2 cellular contexts compared by ENCODE assay signal in the genomic region with DNA sequence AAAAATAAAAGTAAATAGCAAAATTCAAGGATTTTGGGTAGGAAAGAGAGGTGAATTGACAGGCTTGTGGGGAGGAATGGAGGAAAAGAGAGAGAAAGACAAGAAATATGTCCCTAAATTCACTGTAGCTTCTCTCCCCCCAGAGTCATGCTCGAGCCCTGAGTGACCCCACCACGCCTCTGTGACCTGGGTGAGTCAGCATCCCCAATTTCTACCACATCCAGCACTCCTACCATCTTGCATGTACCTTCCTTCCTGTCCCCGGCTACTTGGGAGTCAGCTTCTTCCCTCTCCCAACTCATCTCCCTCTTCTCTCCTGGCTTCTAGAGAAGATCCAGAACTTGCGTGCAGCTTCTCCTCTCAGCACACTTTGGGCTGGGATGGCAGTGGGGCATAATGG.
TF ChIP-seq lines count a peak whose summit lies in the region.

No MANE protein-coding gene starts in this region.

TF ChIP-seq in SK-N-SH, 30 proteins besides CTCF, POLR2A, EP300 and RAD21:
- TF ChIP-seq, protein P1, sequence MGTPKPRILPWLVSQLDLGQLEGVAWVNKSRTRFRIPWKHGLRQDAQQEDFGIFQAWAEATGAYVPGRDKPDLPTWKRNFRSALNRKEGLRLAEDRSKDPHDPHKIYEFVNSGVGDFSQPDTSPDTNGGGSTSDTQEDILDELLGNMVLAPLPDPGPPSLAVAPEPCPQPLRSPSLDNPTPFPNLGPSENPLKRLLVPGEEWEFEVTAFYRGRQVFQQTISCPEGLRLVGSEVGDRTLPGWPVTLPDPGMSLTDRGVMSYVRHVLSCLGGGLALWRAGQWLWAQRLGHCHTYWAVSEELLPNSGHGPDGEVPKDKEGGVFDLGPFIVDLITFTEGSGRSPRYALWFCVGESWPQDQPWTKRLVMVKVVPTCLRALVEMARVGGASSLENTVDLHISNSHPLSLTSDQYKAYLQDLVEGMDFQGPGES (IDR thresholded peaks at IDR 0.05; ENCODE audit: low read depth, low read length) = no peak
- TF ChIP-seq GATA2 (CRISPR knock-in tag; IDR thresholded peaks at IDR 0.05) = no peak
- no peak for TF ChIP-seq MXI1 (IDR thresholded peaks at IDR 0.05; ENCODE audit: low read depth, low read length)
- TF ChIP-seq MEF2A (IDR thresholded peaks at IDR 0.05; ENCODE audit: borderline replicate concordance, low read depth) = no peak
- no peak for TF ChIP-seq FOXM1 (IDR thresholded peaks at IDR 0.05; ENCODE audit: low read depth)
- no peak for TF ChIP-seq SMC3 (IDR thresholded peaks at IDR 0.05; ENCODE audit: low read depth, low read length)
- TF ChIP-seq POLR2AphosphoS5 (IDR thresholded peaks at IDR 0.05; ENCODE audit: low read depth, low read length) = no peak
- TF ChIP-seq, protein P2, sequence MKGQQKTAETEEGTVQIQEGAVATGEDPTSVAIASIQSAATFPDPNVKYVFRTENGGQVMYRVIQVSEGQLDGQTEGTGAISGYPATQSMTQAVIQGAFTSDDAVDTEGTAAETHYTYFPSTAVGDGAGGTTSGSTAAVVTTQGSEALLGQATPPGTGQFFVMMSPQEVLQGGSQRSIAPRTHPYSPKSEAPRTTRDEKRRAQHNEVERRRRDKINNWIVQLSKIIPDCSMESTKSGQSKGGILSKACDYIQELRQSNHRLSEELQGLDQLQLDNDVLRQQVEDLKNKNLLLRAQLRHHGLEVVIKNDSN (IDR thresholded peaks at IDR 0.05; ENCODE audit: borderline replicate concordance, low read depth) = no peak
TF ChIP-seq in SK-N-SH: peak in this region for 0.

TF ChIP-seq in SK-N-SH treated with all-trans-retinoic acid at 6 μM for 48 hours, 23 proteins besides CTCF, POLR2A, EP300 and RAD21:
- TF ChIP-seq GLIS3 (CRISPR knock-in tag; IDR thresholded peaks at IDR 0.05) = no peak
- TF ChIP-seq, protein P3, sequence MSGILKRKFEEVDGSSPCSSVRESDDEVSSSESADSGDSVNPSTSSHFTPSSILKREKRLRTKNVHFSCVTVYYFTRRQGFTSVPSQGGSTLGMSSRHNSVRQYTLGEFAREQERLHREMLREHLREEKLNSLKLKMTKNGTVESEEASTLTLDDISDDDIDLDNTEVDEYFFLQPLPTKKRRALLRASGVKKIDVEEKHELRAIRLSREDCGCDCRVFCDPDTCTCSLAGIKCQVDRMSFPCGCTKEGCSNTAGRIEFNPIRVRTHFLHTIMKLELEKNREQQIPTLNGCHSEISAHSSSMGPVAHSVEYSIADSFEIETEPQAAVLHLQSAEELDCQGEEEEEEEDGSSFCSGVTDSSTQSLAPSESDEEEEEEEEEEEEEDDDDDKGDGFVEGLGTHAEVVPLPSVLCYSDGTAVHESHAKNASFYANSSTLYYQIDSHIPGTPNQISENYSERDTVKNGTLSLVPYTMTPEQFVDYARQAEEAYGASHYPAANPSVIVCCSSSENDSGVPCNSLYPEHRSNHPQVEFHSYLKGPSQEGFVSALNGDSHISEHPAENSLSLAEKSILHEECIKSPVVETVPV (CRISPR knock-in tag; IDR thresholded peaks at IDR 0.05) = no peak
- no peak for TF ChIP-seq TOX (CRISPR knock-in tag; IDR thresholded peaks at IDR 0.05; ENCODE audit: borderline replicate concordance)
- TF ChIP-seq, protein P4, sequence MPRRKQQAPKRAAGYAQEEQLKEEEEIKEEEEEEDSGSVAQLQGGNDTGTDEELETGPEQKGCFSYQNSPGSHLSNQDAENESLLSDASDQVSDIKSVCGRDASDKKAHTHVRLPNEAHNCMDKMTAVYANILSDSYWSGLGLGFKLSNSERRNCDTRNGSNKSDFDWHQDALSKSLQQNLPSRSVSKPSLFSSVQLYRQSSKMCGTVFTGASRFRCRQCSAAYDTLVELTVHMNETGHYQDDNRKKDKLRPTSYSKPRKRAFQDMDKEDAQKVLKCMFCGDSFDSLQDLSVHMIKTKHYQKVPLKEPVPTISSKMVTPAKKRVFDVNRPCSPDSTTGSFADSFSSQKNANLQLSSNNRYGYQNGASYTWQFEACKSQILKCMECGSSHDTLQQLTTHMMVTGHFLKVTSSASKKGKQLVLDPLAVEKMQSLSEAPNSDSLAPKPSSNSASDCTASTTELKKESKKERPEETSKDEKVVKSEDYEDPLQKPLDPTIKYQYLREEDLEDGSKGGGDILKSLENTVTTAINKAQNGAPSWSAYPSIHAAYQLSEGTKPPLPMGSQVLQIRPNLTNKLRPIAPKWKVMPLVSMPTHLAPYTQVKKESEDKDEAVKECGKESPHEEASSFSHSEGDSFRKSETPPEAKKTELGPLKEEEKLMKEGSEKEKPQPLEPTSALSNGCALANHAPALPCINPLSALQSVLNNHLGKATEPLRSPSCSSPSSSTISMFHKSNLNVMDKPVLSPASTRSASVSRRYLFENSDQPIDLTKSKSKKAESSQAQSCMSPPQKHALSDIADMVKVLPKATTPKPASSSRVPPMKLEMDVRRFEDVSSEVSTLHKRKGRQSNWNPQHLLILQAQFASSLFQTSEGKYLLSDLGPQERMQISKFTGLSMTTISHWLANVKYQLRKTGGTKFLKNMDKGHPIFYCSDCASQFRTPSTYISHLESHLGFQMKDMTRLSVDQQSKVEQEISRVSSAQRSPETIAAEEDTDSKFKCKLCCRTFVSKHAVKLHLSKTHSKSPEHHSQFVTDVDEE (CRISPR knock-in tag; IDR thresholded peaks at IDR 0.05) = no peak
- TF ChIP-seq TCF4 (CRISPR knock-in tag; IDR thresholded peaks at IDR 0.05; ENCODE audit: borderline replicate concordance) = no peak
- TF ChIP-seq, protein P5, sequence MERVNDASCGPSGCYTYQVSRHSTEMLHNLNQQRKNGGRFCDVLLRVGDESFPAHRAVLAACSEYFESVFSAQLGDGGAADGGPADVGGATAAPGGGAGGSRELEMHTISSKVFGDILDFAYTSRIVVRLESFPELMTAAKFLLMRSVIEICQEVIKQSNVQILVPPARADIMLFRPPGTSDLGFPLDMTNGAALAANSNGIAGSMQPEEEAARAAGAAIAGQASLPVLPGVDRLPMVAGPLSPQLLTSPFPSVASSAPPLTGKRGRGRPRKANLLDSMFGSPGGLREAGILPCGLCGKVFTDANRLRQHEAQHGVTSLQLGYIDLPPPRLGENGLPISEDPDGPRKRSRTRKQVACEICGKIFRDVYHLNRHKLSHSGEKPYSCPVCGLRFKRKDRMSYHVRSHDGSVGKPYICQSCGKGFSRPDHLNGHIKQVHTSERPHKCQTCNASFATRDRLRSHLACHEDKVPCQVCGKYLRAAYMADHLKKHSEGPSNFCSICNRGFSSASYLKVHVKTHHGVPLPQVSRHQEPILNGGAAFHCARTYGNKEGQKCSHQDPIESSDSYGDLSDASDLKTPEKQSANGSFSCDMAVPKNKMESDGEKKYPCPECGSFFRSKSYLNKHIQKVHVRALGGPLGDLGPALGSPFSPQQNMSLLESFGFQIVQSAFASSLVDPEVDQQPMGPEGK (CRISPR knock-in tag; IDR thresholded peaks at IDR 0.05; ENCODE audit: borderline replicate concordance) = no peak
- no peak for TF ChIP-seq SNAI2 (CRISPR knock-in tag; IDR thresholded peaks at IDR 0.05)
- TF ChIP-seq OSR1 (CRISPR knock-in tag; IDR thresholded peaks at IDR 0.05) = no peak
- TF ChIP-seq ISL1 (CRISPR knock-in tag; IDR thresholded peaks at IDR 0.05) = no peak
- TF ChIP-seq, protein P6, sequence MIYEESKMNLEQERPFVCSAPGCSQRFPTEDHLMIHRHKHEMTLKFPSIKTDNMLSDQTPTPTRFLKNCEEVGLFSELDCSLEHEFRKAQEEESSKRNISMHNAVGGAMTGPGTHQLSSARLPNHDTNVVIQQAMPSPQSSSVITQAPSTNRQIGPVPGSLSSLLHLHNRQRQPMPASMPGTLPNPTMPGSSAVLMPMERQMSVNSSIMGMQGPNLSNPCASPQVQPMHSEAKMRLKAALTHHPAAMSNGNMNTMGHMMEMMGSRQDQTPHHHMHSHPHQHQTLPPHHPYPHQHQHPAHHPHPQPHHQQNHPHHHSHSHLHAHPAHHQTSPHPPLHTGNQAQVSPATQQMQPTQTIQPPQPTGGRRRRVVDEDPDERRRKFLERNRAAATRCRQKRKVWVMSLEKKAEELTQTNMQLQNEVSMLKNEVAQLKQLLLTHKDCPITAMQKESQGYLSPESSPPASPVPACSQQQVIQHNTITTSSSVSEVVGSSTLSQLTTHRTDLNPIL (CRISPR knock-in tag; IDR thresholded peaks at IDR 0.05; ENCODE audit: low read depth) = no peak
- no peak for TF ChIP-seq ZNF565 (CRISPR knock-in tag; conservative IDR thresholded peaks at IDR 0.05; ENCODE audit: low read depth)
- no peak for TF ChIP-seq PPARA (CRISPR knock-in tag; IDR thresholded peaks at IDR 0.05; ENCODE audit: borderline replicate concordance)
- no peak for TF ChIP-seq ZNF70 (CRISPR knock-in tag; IDR thresholded peaks at IDR 0.05)
- TF ChIP-seq ZFP3 (CRISPR knock-in tag; IDR thresholded peaks at IDR 0.05) = no peak
- TF ChIP-seq BACH2 (CRISPR knock-in tag; IDR thresholded peaks at IDR 0.05; ENCODE audit: borderline replicate concordance) = no peak
- TF ChIP-seq ARNTL (CRISPR knock-in tag; IDR thresholded peaks at IDR 0.05; ENCODE audit: borderline replicate concordance, low read depth) = no peak
- TF ChIP-seq CSDC2 (CRISPR knock-in tag; IDR thresholded peaks at IDR 0.05) = no peak
- no peak for TF ChIP-seq ZNF8 (CRISPR knock-in tag; IDR thresholded peaks at IDR 0.05)
